ENCODE assay signal across 8 cellular contexts in the genomic region with DNA sequence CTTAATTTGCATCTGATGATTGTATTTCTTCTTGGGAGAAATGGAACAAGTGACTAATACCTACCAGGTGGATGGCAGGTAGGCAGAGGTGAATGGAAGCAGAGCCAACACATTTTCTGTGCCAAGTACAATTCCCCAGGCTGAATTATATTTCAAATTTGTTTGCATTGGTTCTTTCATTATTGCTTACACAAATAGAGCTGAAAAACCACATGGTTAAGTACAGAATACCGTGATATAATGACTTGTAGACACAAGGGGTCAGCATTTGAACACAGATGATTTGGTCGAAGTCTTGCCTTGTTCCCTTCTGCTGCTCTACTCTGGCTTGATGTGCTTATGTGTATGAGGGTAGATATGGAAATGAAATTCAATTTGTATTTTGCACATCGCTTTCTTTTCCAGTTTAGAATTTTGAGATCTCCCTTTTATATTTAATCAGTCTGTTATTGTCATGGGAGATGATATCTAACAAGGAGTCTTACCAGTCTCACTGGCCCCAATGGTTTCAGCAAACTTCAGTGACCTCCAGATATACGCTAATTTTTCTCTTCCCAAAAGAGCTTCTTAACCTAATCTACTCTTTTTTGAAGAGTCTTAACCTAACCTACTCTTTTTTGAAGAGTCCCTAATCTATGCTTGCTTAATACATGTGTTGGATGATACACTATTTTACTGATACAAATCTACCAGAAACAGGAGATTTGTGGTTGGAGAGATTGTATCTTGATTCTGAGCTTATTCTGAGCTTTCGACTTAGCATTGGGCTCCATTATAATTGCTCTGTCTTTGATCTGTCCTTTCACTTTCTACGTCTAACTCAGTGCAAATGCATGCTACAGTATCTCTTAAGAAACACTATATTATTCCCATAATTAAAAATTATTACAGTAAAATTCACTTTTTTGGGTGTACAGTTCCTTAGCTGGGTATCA.
A peak's percentile ranks its signal among the peaks of the same experiment; 100 is the strongest.
DNase-seq lines count a peak whose midpoint lies in the region; ATAC-seq and TF ChIP-seq lines count a peak whose summit lies in the region.

No MANE protein-coding gene starts in this region.

- H3K4me2 ChIP-seq in KMS-11: no peak overlapping the region

- intact Hi-C loops in vagina (cut with DNase I): loop anchor here (5.0 to 10.0 kb wide), 2 partner anchors 257 to 700 kb away; partner anchors contain the start of gene RFESD

- ATAC-seq in GM21825 (IDR thresholded peaks at IDR 0.05; ENCODE audit: unreplicated experiment): peak; percentile 87

- no peaks in the 10 kb centered on the region for H3K79me2 ChIP-seq in KMS-11 (ENCODE audit: insufficient read depth, low read depth)

- no peak for TF ChIP-seq POLR2A in vagina (IDR thresholded peaks at IDR 0.05)

- 40% methylated on average over 6 of the region's 6 CpGs for WGBS in liver

- TF ChIP-seq CTCF in KMS-11 (conservative IDR thresholded peaks at IDR 0.05; ENCODE audit: low read depth, low read length): peak; percentile 76
- TF ChIP-seq CTCF in choroid plexus epithelial cell (conservative IDR thresholded peaks at IDR 0.05; ENCODE audit: low read depth, low read length): peak; percentile 69
- peak; percentile 67 for TF ChIP-seq CTCF in liver (IDR thresholded peaks at IDR 0.05; ENCODE audit: low read depth, low read length, missing input control)
- peak in 2 of 3 experiments; percentile 12 to 74 for TF ChIP-seq CTCF in vagina (IDR thresholded peaks at IDR 0.05)

- H3K9me3 ChIP-seq in liver (ENCODE audit: control insufficient read depth in 4 of 4, low read length in 3 of 4) (no peaks in the 10 kb centered on the region), vagina (no peaks in the 10 kb centered on the region)

- H3K9ac ChIP-seq in KMS-11 (no peak overlapping the region), liver (ENCODE audit: low read depth in 1 of 2, low read length in 2 of 2) (no peak overlapping the region)

- H3K4me1 ChIP-seq in KMS-11 (ENCODE audit: low read depth, poor library complexity, severe bottlenecking): no peaks in the 10 kb centered on the region
- H3K4me1 ChIP-seq in liver (ENCODE audit: control insufficient read depth in 4 of 4, insufficient read depth in 4 of 4, low read length in 3 of 4): peaks cover 0 to 27% (median 19%) of the 10 kb centered on the region in 4 donors
- H3K4me1 ChIP-seq in vagina: no peaks in the 10 kb centered on the region

- H4K20me1 ChIP-seq in KMS-11 (ENCODE audit: insufficient read depth): no peaks in the 10 kb centered on the region

- peak in 4 of 6 experiments; percentile 2 to 62 (median 34) for DNase-seq in stimulated activated naive CD4-positive, alpha-beta T cell (lab: John Stamatoyannopoulos, UW)
- no peak for DNase-seq in stimulated activated naive CD4-positive, alpha-beta T cell treated with Interleukin-2 at 50 U/mL for 16 hours (lab: John Stamatoyannopoulos, UW)
- peak; percentile 76 for DNase-seq in OCI-M1 (lab: John Stamatoyannopoulos, UW)
- peak; percentile 94 for DNase-seq in choroid plexus epithelial cell (ENCODE audit: low read depth)
- no peak for DNase-seq in vagina (ENCODE audit: extremely low spot score in 2 of 2)

- no peak overlapping the region for H2AFZ ChIP-seq in KMS-11 (ENCODE audit: low read depth)

- H3K4me3 ChIP-seq in KMS-11 (IDR thresholded peaks at IDR 0.05; ENCODE audit: insufficient read depth, low read depth, low read length) (no peak overlapping the region), choroid plexus epithelial cell (ENCODE audit: low read depth, low read length) (no peak overlapping the region), liver (ENCODE audit: low read depth in 1 of 3, low read length in 3 of 3) (no peak overlapping the region), vagina (no peak overlapping the region)

- no peaks in the 10 kb centered on the region for H3K36me3 ChIP-seq in KMS-11 (ENCODE audit: insufficient read depth)
- H3K36me3 ChIP-seq in liver (ENCODE audit: control insufficient read depth in 4 of 4, insufficient read depth in 3 of 4, low read depth in 1 of 4, low read length in 3 of 4): no peaks in the 10 kb centered on the region
- H3K36me3 ChIP-seq in vagina: no peaks in the 10 kb centered on the region

- TF ChIP-seq RAD21 in liver (IDR thresholded peaks at IDR 0.05): peak; percentile 93

- H3K27me3 ChIP-seq in KMS-11 (ENCODE audit: insufficient read depth, low read depth) (no peaks in the 10 kb centered on the region), liver (ENCODE audit: control insufficient read depth in 4 of 4, insufficient read depth in 4 of 4, low read length in 3 of 4) (no peaks in the 10 kb centered on the region), vagina (no peaks in the 10 kb centered on the region)

- H3K27ac ChIP-seq in KMS-11 (no peak overlapping the region), liver (ENCODE audit: low read depth in 1 of 2, low read length in 2 of 2) (no peak overlapping the region), vagina (no peak overlapping the region)

TF ChIP-seq in liver, 16 proteins besides CTCF, POLR2A, EP300 and RAD21:
- peak in 1 of 2 donors; percentile 33 for TF ChIP-seq HNF4A (conservative IDR thresholded peaks at IDR 0.05)
- TF ChIP-seq, protein P1, sequence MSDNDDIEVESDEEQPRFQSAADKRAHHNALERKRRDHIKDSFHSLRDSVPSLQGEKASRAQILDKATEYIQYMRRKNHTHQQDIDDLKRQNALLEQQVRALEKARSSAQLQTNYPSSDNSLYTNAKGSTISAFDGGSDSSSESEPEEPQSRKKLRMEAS (IDR thresholded peaks at IDR 0.05): peak; percentile 23
- TF ChIP-seq, protein P2, sequence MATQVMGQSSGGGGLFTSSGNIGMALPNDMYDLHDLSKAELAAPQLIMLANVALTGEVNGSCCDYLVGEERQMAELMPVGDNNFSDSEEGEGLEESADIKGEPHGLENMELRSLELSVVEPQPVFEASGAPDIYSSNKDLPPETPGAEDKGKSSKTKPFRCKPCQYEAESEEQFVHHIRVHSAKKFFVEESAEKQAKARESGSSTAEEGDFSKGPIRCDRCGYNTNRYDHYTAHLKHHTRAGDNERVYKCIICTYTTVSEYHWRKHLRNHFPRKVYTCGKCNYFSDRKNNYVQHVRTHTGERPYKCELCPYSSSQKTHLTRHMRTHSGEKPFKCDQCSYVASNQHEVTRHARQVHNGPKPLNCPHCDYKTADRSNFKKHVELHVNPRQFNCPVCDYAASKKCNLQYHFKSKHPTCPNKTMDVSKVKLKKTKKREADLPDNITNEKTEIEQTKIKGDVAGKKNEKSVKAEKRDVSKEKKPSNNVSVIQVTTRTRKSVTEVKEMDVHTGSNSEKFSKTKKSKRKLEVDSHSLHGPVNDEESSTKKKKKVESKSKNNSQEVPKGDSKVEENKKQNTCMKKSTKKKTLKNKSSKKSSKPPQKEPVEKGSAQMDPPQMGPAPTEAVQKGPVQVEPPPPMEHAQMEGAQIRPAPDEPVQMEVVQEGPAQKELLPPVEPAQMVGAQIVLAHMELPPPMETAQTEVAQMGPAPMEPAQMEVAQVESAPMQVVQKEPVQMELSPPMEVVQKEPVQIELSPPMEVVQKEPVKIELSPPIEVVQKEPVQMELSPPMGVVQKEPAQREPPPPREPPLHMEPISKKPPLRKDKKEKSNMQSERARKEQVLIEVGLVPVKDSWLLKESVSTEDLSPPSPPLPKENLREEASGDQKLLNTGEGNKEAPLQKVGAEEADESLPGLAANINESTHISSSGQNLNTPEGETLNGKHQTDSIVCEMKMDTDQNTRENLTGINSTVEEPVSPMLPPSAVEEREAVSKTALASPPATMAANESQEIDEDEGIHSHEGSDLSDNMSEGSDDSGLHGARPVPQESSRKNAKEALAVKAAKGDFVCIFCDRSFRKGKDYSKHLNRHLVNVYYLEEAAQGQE (IDR thresholded peaks at IDR 0.05): no peak
- TF ChIP-seq NR2F2 (IDR thresholded peaks at IDR 0.05): no peak
- TF ChIP-seq RXRA (IDR thresholded peaks at IDR 0.05): peak in 1 of 2 donors; percentile 29
- peak in 1 of 2 donors; percentile 39 for TF ChIP-seq JUND (IDR thresholded peaks at IDR 0.05)

Comparison
In these comparisons a context has a peak if more than half of its experiments do, and no peak if none do; other contexts are left out.
1. DNase-seq: peak in stimulated activated naive CD4-positive, alpha-beta T cell (4 of 6), OCI-M1 (single experiment) and choroid plexus epithelial cell (single experiment); none in stimulated activated naive CD4-positive, alpha-beta T cell treated with Interleukin-2 at 50 U/mL for 16 hours (single experiment) and vagina (0 of 2).
2. Peak in every context shown above with its lines, with median percentiles within 50 percentile points of each other: CTCF ChIP-seq.